Comparison of ENCODE assay signal across 8 cellular contexts in genomic region chr3:44862221-44862637, GRCh38. TPM values are rescaled to one million over a fixed set of nuclear protein-coding genes. Genes with fewer than 3 reads are reported as not detected.
A peak's percentile ranks its signal among the peaks of the same experiment; 100 is the strongest.
DNase-seq lines count a peak whose midpoint lies in the region; ATAC-seq, FAIRE-seq and TF ChIP-seq lines count a peak whose summit lies in the region.

No MANE protein-coding gene starts in this region.

- no peak for FAIRE-seq in small intestine (lab: Jason Lieb, UNC)

- H3K27ac ChIP-seq in HUES6 (ENCODE audit: low read depth, low read length) (no peak overlapping the region), iPS-20b (ENCODE audit: low read length) (no peak overlapping the region), small intestine (ENCODE audit: low read depth in 1 of 2, low read length in 1 of 2) (peak overlapping the region; percentile 49 to 91)

- peaks cover 5 to 24% of the 10 kb centered on the region in 2 donors for H3K36me3 Mint-ChIP-seq in activated naive CD4-positive, alpha-beta T cell treated with anti-CD3 and anti-CD28 coated beads, Interleukin-2, amount 50 U/mL, for 72 hours

- no peak for TF ChIP-seq CTCF in GM12875 (IDR thresholded peaks at IDR 0.05; ENCODE audit: borderline replicate concordance, insufficient read depth, low read depth, low read length)

- peak overlapping the region; percentile 74 for H3K9ac ChIP-seq in HUES6 (ENCODE audit: low read length)
- H3K9ac ChIP-seq in iPS-20b (ENCODE audit: low read depth, low read length): peak overlapping the region; percentile 79

- H3K27ac Mint-ChIP-seq in activated naive CD4-positive, alpha-beta T cell treated with anti-CD3 and anti-CD28 coated beads, Interleukin-2, amount 50 U/mL, for 72 hours: peak overlapping the region; percentile 89 to 90

- peaks cover 5% of the 10 kb centered on the region for H3K4me1 ChIP-seq in HUES6 (ENCODE audit: control insufficient read depth, insufficient read depth, low read length)
- H3K4me1 ChIP-seq in iPS-20b (ENCODE audit: insufficient read depth, low read length): no peaks in the 10 kb centered on the region; the same call in 1 of the 2 replicates
- no peaks in the 10 kb centered on the region for H3K4me1 ChIP-seq in small intestine (ENCODE audit: control insufficient read depth in 2 of 2, insufficient read depth in 1 of 2, low read depth in 1 of 2, low read length in 1 of 2)

- WGBS in small intestine, 3 donors: 0 to 1% (median 1%) methylated on average over 17 to 26 of the region's 26 CpGs

- DNase-seq in activated naive CD4-positive, alpha-beta T cell treated with anti-CD3 and anti-CD28 coated beads, Interleukin-2, amount 50 U/mL, for 72 hours (ENCODE audit: low spot score in 2 of 2): peak in 1 of 2 donors; percentile 13
- DNase-seq in small intestine: peak; percentile 37
- no peak for DNase-seq in NCI-H2196 (lab: John Stamatoyannopoulos, UW; ENCODE audit: unreplicated experiment)
- no peak for DNase-seq in LoVo (ENCODE audit: low spot score)

- H3K27me3 ChIP-seq in HUES6 (ENCODE audit: control insufficient read depth, insufficient read depth, low read length) (no peaks in the 10 kb centered on the region), iPS-20b (ENCODE audit: insufficient read depth, low read length) (no peaks in the 10 kb centered on the region), small intestine (ENCODE audit: control insufficient read depth in 2 of 2, insufficient read depth in 2 of 2, low read length in 2 of 2) (no peaks in the 10 kb centered on the region)

- H3K4me3 ChIP-seq in GM12875 (ENCODE audit: low read depth, low read length): peak overlapping the region; percentile 92
- peak overlapping the region; percentile 56 for H3K4me3 ChIP-seq in HUES6 (ENCODE audit: low read depth, low read length)
- peak overlapping the region; percentile 79 for H3K4me3 ChIP-seq in iPS-20b (ENCODE audit: low read length)
- H3K4me3 ChIP-seq in small intestine (ENCODE audit: low read depth in 1 of 2, low read length in 2 of 2): peak overlapping the region; percentile 43 to 78

- H3K9me3 Mint-ChIP-seq in activated naive CD4-positive, alpha-beta T cell treated with anti-CD3 and anti-CD28 coated beads, Interleukin-2, amount 50 U/mL, for 72 hours: no peaks in the 10 kb centered on the region

- peaks cover 16% of the 10 kb centered on the region for H3K36me3 ChIP-seq in HUES6 (ENCODE audit: control insufficient read depth, insufficient read depth, low read length)
- H3K36me3 ChIP-seq in iPS-20b (ENCODE audit: insufficient read depth, low read depth, low read length): peaks cover 9% of the 10 kb centered on the region; the same call in 1 of the 2 replicates
- H3K36me3 ChIP-seq in small intestine (ENCODE audit: control insufficient read depth in 2 of 2, insufficient read depth in 2 of 2, low read length in 2 of 2): no peaks in the 10 kb centered on the region

- H3K9me3 ChIP-seq in HUES6 (ENCODE audit: control insufficient read depth, insufficient read depth, low read depth, low read length) (no peaks in the 10 kb centered on the region), iPS-20b (ENCODE audit: insufficient read depth, low read depth, low read length) (no peaks in the 10 kb centered on the region), small intestine (ENCODE audit: control insufficient read depth, low read depth) (no peaks in the 10 kb centered on the region)

- ATAC-seq in GM21528 (IDR thresholded peaks at IDR 0.05; ENCODE audit: low FRiP score, unreplicated experiment): peak; percentile 26
- peak; percentile 23 to 36 for ATAC-seq in activated naive CD4-positive, alpha-beta T cell treated with anti-CD3 and anti-CD28 coated beads, Interleukin-2, amount 50 U/mL, for 72 hours

RNA-seq across cellular contexts. Expression of gene TMEM42, which starts 0.5 kb away (rescaled TPM):
- total RNA-seq in activated naive CD4-positive, alpha-beta T cell treated with anti-CD3 and anti-CD28 coated beads, Interleukin-2, amount 50 U/mL, for 72 hours: 1 to 10 TPM; 6.2 to 9.4 TPM
- 10 to 100 TPM in 2 of 3 donors, 1 to 10 TPM in 1; 6.2 to 15.9 (median 12.7) TPM for polyA plus RNA-seq in small intestine

RNA-seq across cellular contexts. Expression of gene TGM4, which starts 12.2 kb away (rescaled TPM):
- not detected for total RNA-seq in activated naive CD4-positive, alpha-beta T cell treated with anti-CD3 and anti-CD28 coated beads, Interleukin-2, amount 50 U/mL, for 72 hours
- polyA plus RNA-seq in small intestine: not detected

Comparison
In these comparisons a context has a peak if more than half of its experiments do, and no peak if none do; other contexts are left out.
1. H3K27ac ChIP-seq: peak in small intestine (2 of 2); none in HUES6 (single experiment) and iPS-20b (single experiment).
2. Peak in every context shown above with its lines, with median percentiles within 50 percentile points of each other: H3K4me3 ChIP-seq.